ENCODE assay signal across 8 cellular contexts in genomic region chr20:48657426-48658197, GRCh38.
DNase-seq lines count a peak whose midpoint lies in the region; ATAC-seq lines count a peak whose summit lies in the region.

No MANE protein-coding gene starts in this region.

- DNase-seq in C1 segment of cervical spinal cord (lab: John Stamatoyannopoulos, UW) (peak in 12 of 14 donors; percentile 9 to 72 (median 60)), HK-2 (ENCODE audit: unreplicated experiment) (peak; percentile 72), NOMO-1 treated with DMSO at 0.1 percent for 48 hours (lab: John Stamatoyannopoulos, UW; ENCODE audit: unreplicated experiment) (peak; percentile 55), midbrain (lab: John Stamatoyannopoulos, UW) (peak; percentile 84)
- DNase-seq in activated CD8-positive, alpha-beta memory T cell treated with anti-CD3 and anti-CD28 coated beads for 48 hours (ENCODE audit: low read depth in 2 of 3, low spot score in 2 of 3): peak in 2 of 3 experiments; percentile 27 to 42
- peak; percentile 59 to 68 (median 62) for DNase-seq in effector memory CD8-positive, alpha-beta T cell
- DNase-seq in stimulated activated CD8-positive, alpha-beta memory T cell treated with anti-CD3 and anti-CD28 coated beads, Interleukin-7, amount 100 ng/mL, for 1 hour (ENCODE audit: low read depth in 2 of 2): peak; percentile 26 to 43

- H3K36me3 Mint-ChIP-seq in effector memory CD8-positive, alpha-beta T cell (ENCODE audit: insufficient read depth): peaks cover 77% of the 10 kb centered on the region

- peak overlapping the region; percentile 77 to 92 for H3K27ac Mint-ChIP-seq in effector memory CD8-positive, alpha-beta T cell

- H3K27me3 Mint-ChIP-seq in effector memory CD8-positive, alpha-beta T cell: no peaks in the 10 kb centered on the region

- peaks cover 24 to 27% of the 10 kb centered on the region in 2 donors for H3K4me1 Mint-ChIP-seq in effector memory CD8-positive, alpha-beta T cell (ENCODE audit: low read depth in 2 of 2)

- no peak overlapping the region for H3K4me3 Mint-ChIP-seq in effector memory CD8-positive, alpha-beta T cell

- peak; percentile 87 for ATAC-seq in effector memory CD8-positive, alpha-beta T cell (replicated peaks)
- no peak for ATAC-seq in GM21825 (IDR thresholded peaks at IDR 0.05; ENCODE audit: unreplicated experiment)

- H3K9me3 Mint-ChIP-seq in effector memory CD8-positive, alpha-beta T cell: no peaks in the 10 kb centered on the region
